Comparison of ENCODE assay signal across 9 cellular contexts in the genomic region with DNA sequence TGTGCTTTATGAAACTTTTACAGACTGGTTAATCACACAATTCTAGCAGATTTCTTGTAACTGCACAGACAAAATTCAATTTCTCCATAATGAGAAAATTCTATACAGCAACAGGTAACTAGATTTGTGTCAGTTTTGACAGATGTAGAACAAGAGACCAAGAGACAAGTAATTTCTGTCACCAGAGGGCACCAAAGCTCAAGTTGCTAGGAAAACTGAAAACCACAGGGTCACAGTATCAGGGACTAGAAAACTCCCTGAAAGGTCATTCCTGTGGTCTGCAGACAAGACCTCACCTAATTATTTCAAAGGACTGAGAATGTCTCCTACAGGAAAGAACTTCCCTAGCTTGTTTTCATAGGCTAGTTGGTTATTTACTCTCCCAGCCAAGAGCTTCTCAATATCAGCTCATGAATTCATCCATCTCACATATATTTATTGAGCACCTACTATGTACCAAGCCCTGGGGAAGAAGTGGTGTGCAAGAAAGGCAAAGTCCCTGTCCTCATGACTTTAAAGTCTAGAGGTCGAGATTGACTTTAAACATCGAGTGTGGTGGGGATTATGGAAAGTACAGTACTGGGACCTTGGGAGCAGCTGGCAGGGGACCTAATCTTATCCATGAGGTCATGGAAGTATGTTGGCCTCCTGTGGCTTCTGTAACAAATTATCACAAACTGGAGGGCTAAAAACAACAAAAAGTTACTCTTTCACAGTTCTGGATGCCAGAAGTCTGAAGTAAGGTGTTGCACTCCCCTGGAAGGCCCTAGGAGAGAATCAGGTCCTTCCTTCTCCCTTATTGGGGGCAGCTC. TPM values are rescaled to one million over a fixed set of nuclear protein-coding genes. Genes with fewer than 3 reads are reported as not detected.
A peak's percentile ranks its signal among the peaks of the same experiment; 100 is the strongest.
DNase-seq lines count a peak whose midpoint lies in the region; ATAC-seq, FAIRE-seq and TF ChIP-seq lines count a peak whose summit lies in the region.
"Had no signal": no experiment of that assay in that cellular context is flagged by ENCODE, and none has a peak within 500 bp of the region (broad histone marks: within the 10 kb centered on the region; RNA-seq: fewer than 3 reads in every experiment).

No MANE protein-coding gene starts in this region.

- FAIRE-seq in G401.6 (lab: Jason Lieb, UNC): peak; percentile 83

- TF ChIP-seq POLR2A in erythroblast (IDR thresholded peaks at IDR 0.05; ENCODE audit: low read length): no peak

- no peaks in the 10 kb centered on the region for H3F3A ChIP-seq in Loucy (ENCODE audit: low read depth)
- no peaks in the 10 kb centered on the region for H3F3A ChIP-seq in SK-N-SH (replicated peaks; ENCODE audit: insufficient read depth)

- no peaks in the 10 kb centered on the region for H3K36me3 ChIP-seq in Loucy (ENCODE audit: insufficient read depth, low read length)
- no peaks in the 10 kb centered on the region for H3K36me3 ChIP-seq in SK-N-SH (replicated peaks in 1 of 2; ENCODE audit: control insufficient read depth in 1 of 2, insufficient read depth in 2 of 2, low read length in 1 of 2)

- H3K79me2 ChIP-seq in Loucy (ENCODE audit: insufficient read depth, low read length) (no peaks in the 10 kb centered on the region), SK-N-SH (ENCODE audit: insufficient read depth) (no peaks in the 10 kb centered on the region)

- 26% methylated on average over 2 of the region's 2 CpGs for WGBS in SK-N-SH (ENCODE audit: low lambda C conversion rate)

- H3K9me3 ChIP-seq in Loucy (ENCODE audit: insufficient read depth, low read depth, low read length) (no peaks in the 10 kb centered on the region), SK-N-SH (no peaks in the 10 kb centered on the region)

- peaks cover 16% of the 10 kb centered on the region for H3K4me1 ChIP-seq in Loucy (ENCODE audit: insufficient read depth, low read length, poor library complexity, severe bottlenecking)
- H3K4me1 ChIP-seq in SK-N-SH (ENCODE audit: control insufficient read depth in 1 of 2, insufficient read depth in 2 of 2, low read depth in 1 of 2, low read length in 1 of 2): peaks cover 0 to 17% of the 10 kb centered on the region in 2 experiments; a peak in 1 of 4 replicates

- CTCF ChIA-PET in SK-N-SH (lab: Yijun Ruan, JAX): interaction anchor here (0.5 to 5.8 kb wide), 37 partner anchors 9 to 1107 kb away, joined by 3 to 157 read pairs (median 6); no protein-coding TSS in a partner anchor

- H2AFZ ChIP-seq in Loucy (ENCODE audit: low read length): no peak overlapping the region
- H2AFZ ChIP-seq in SK-N-SH (ENCODE audit: low read depth): no peak overlapping the region

- POLR2A ChIA-PET in SK-N-SH (lab: Yijun Ruan, JAX): no interaction called here

- no peak overlapping the region for H3K4me3 ChIP-seq in Loucy (ENCODE audit: low read length, poor library complexity, severe bottlenecking)
- no peak overlapping the region for H3K4me3 ChIP-seq in SK-N-SH (ENCODE audit: low read depth in 2 of 2, low read length in 1 of 2)

- ATAC-seq in GM18909 (IDR thresholded peaks at IDR 0.05; ENCODE audit: poor library complexity, unreplicated experiment) (no peak), HG02981 (IDR thresholded peaks at IDR 0.05; ENCODE audit: unreplicated experiment) (no peak)

- TF ChIP-seq EP300 in SK-N-SH (IDR thresholded peaks at IDR 0.05; ENCODE audit: borderline replicate concordance in 1 of 2, low read depth in 1 of 2, low read length in 1 of 2): no peak

- no peaks in the 10 kb centered on the region for H3K9me2 ChIP-seq in Loucy (replicated peaks; ENCODE audit: low read depth, low read length)
- H3K9me2 ChIP-seq in SK-N-SH: no peaks in the 10 kb centered on the region

- peak; percentile 84 for TF ChIP-seq RAD21 in SK-N-SH (IDR thresholded peaks at IDR 0.05; ENCODE audit: low read length)

- peak; percentile 60 for DNase-seq in AG08395 (ENCODE audit: low spot score)
- DNase-seq in SK-N-SH: peak; percentile 55
- DNase-seq in erythroblast (lab: John Stamatoyannopoulos, UW): peak; percentile 42 to 64
- DNase-seq in mucosa of gallbladder (ENCODE audit: low spot score): peak; percentile 61

- H3K27me3 ChIP-seq in Loucy (ENCODE audit: insufficient read depth, low read length, poor library complexity, severe bottlenecking): no peaks in the 10 kb centered on the region
- H3K27me3 ChIP-seq in SK-N-SH (ENCODE audit: insufficient read depth): no peaks in the 10 kb centered on the region

- H3K4me2 ChIP-seq in Loucy (ENCODE audit: low read depth, low read length, poor library complexity, severe bottlenecking): no peak overlapping the region
- H3K4me2 ChIP-seq in SK-N-SH: no peak overlapping the region

- TF ChIP-seq CTCF in Loucy (conservative IDR thresholded peaks at IDR 0.05; ENCODE audit: low read length): peak; percentile 88
- peak; percentile 82 for TF ChIP-seq CTCF in SK-N-SH (IDR thresholded peaks at IDR 0.05)

- H3K9ac ChIP-seq in Loucy (ENCODE audit: low read depth, low read length, poor library complexity, severe bottlenecking) (no peak overlapping the region), SK-N-SH (no peak overlapping the region)

- H3K27ac ChIP-seq in SK-N-SH (ENCODE audit: low read depth in 2 of 2, low read length in 1 of 2): no peak overlapping the region
- H3K27ac ChIP-seq: epithelial cell of prostate had no signal

- H4K20me1 ChIP-seq in Loucy (ENCODE audit: insufficient read depth, low read length, poor library complexity, severe bottlenecking) (no peaks in the 10 kb centered on the region), SK-N-SH (ENCODE audit: insufficient read depth) (no peaks in the 10 kb centered on the region)

TF ChIP-seq in SK-N-SH, 30 proteins besides CTCF, POLR2A, EP300 and RAD21:
- TF ChIP-seq, protein P1, sequence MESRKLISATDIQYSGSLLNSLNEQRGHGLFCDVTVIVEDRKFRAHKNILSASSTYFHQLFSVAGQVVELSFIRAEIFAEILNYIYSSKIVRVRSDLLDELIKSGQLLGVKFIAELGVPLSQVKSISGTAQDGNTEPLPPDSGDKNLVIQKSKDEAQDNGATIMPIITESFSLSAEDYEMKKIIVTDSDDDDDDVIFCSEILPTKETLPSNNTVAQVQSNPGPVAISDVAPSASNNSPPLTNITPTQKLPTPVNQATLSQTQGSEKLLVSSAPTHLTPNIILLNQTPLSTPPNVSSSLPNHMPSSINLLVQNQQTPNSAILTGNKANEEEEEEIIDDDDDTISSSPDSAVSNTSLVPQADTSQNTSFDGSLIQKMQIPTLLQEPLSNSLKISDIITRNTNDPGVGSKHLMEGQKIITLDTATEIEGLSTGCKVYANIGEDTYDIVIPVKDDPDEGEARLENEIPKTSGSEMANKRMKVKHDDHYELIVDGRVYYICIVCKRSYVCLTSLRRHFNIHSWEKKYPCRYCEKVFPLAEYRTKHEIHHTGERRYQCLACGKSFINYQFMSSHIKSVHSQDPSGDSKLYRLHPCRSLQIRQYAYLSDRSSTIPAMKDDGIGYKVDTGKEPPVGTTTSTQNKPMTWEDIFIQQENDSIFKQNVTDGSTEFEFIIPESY (IDR thresholded peaks at IDR 0.05; ENCODE audit: borderline replicate concordance, low read depth): no peak
- TF ChIP-seq MXI1 (IDR thresholded peaks at IDR 0.05; ENCODE audit: low read depth, low read length) (no peak), FOSL2 (IDR thresholded peaks at IDR 0.05; ENCODE audit: borderline replicate concordance, low read depth) (no peak), SMC3 (IDR thresholded peaks at IDR 0.05; ENCODE audit: low read depth, low read length) (peak; percentile 63), RXRA (IDR thresholded peaks at IDR 0.05; ENCODE audit: borderline replicate concordance, low read depth) (no peak)
- TF ChIP-seq, protein P2, sequence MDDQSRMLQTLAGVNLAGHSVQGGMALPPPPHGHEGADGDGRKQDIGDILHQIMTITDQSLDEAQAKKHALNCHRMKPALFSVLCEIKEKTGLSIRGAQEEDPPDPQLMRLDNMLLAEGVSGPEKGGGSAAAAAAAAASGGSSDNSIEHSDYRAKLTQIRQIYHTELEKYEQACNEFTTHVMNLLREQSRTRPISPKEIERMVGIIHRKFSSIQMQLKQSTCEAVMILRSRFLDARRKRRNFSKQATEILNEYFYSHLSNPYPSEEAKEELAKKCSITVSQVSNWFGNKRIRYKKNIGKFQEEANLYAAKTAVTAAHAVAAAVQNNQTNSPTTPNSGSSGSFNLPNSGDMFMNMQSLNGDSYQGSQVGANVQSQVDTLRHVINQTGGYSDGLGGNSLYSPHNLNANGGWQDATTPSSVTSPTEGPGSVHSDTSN (IDR thresholded peaks at IDR 0.05): peak; percentile 18; the same call in 1 of the 2 replicates
- TF ChIP-seq, protein P3, sequence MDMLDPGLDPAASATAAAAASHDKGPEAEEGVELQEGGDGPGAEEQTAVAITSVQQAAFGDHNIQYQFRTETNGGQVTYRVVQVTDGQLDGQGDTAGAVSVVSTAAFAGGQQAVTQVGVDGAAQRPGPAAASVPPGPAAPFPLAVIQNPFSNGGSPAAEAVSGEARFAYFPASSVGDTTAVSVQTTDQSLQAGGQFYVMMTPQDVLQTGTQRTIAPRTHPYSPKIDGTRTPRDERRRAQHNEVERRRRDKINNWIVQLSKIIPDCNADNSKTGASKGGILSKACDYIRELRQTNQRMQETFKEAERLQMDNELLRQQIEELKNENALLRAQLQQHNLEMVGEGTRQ (IDR thresholded peaks at IDR 0.05; ENCODE audit: borderline replicate concordance, low read depth, low read length): no peak

RNA-seq across cellular contexts. Expression of a gene that starts 47.8 kb away (rescaled TPM):
- polyA plus RNA-seq in SK-N-SH (2012; rRNA removed): 5.0 and 6.8 TPM in 2 replicates
- 8.3 and 9.2 TPM in 2 replicates for polyA plus RNA-seq in SK-N-SH (2012; cell fraction: cytosol; rRNA removed)
- 2.7 and 5.2 TPM in 2 replicates for polyA plus RNA-seq in SK-N-SH (2012; cell fraction: nucleus; rRNA removed)
- 63.0 TPM for total RNA-seq in mucosa of gallbladder
